ENCODE assay signal across 3 cellular contexts in genomic region chr16:82810077-82810476, GRCh38.
"Had no signal": no experiment of that assay in that cellular context is flagged by ENCODE, and none has a peak within 500 bp of the region (broad histone marks: within the 10 kb centered on the region; RNA-seq: fewer than 3 reads in every experiment).

No MANE protein-coding gene starts in this region.

- DNase-seq: GDM1, GF-D8 had no signal

- ATAC-seq: GM12878 had no signal

- H3K4me3 ChIP-seq: GM12878 had no signal
